8 cellular contexts compared by ENCODE assay signal in genomic region chr3:136196401-136197158, GRCh38. TPM values are rescaled to one million over a fixed set of nuclear protein-coding genes. Genes with fewer than 3 reads are reported as not detected.
DNase-seq lines count a peak whose midpoint lies in the region; ATAC-seq and TF ChIP-seq lines count a peak whose summit lies in the region.

No MANE protein-coding gene starts in this region.

- peak overlapping the region; percentile 95 for H3K27ac ChIP-seq in RWPE2 (ENCODE audit: poor library complexity, severe bottlenecking)

- H3K9me3 ChIP-seq in Loucy (ENCODE audit: insufficient read depth, low read depth, low read length) (no peaks in the 10 kb centered on the region), RWPE2 (ENCODE audit: severe bottlenecking) (peaks cover 2% of the 10 kb centered on the region)

- H3K27me3 Mint-ChIP-seq in natural killer cell treated with Interleukin-12 subunit alpha and Interleukin-12 subunit beta and Interleukin-15 and Interleukin-18, amount 100 ng/mL, for 72 hours, result no peaks in the 10 kb centered on the region

- H3K9me3 Mint-ChIP-seq in natural killer cell treated with Interleukin-12 subunit alpha and Interleukin-12 subunit beta and Interleukin-15 and Interleukin-18, amount 100 ng/mL, for 72 hours, result no peaks in the 10 kb centered on the region

- H2AFZ ChIP-seq in Loucy (ENCODE audit: low read length), result peak overlapping the region; percentile 56; the same call in 1 of the 2 replicates

- H3K27ac Mint-ChIP-seq in natural killer cell treated with Interleukin-12 subunit alpha and Interleukin-12 subunit beta and Interleukin-15 and Interleukin-18, amount 100 ng/mL, for 72 hours, result peak overlapping the region; percentile 95

- H3K4me1 ChIP-seq in Loucy (ENCODE audit: insufficient read depth, low read length, poor library complexity, severe bottlenecking) (peaks cover 23% of the 10 kb centered on the region), RWPE2 (ENCODE audit: insufficient read depth, poor library complexity, severe bottlenecking) (peaks cover 17% of the 10 kb centered on the region)

- H3K4me3 Mint-ChIP-seq in natural killer cell treated with Interleukin-12 subunit alpha and Interleukin-12 subunit beta and Interleukin-15 and Interleukin-18, amount 100 ng/mL, for 72 hours, result peak overlapping the region; percentile 96

- H4K20me1 ChIP-seq in Loucy (ENCODE audit: insufficient read depth, low read length, poor library complexity, severe bottlenecking), result peaks cover 38% of the 10 kb centered on the region

- peaks cover 40 to 59% of the 10 kb centered on the region in 2 donors for H3K4me1 Mint-ChIP-seq in natural killer cell treated with Interleukin-12 subunit alpha and Interleukin-12 subunit beta and Interleukin-15 and Interleukin-18, amount 100 ng/mL, for 72 hours (ENCODE audit: low read depth in 2 of 2)

- H3F3A ChIP-seq in Loucy (ENCODE audit: low read depth), result peaks cover 7% of the 10 kb centered on the region; the same call in 1 of the 2 replicates

- H3K79me2 ChIP-seq in Loucy (ENCODE audit: insufficient read depth, low read length), result peaks cover 55% of the 10 kb centered on the region

- H3K4me3 ChIP-seq in H7 (ENCODE audit: insufficient read depth, low read depth, low read length), result peak overlapping the region; percentile 93
- peak overlapping the region; percentile 86 for H3K4me3 ChIP-seq in Loucy (ENCODE audit: low read length, poor library complexity, severe bottlenecking)
- H3K4me3 ChIP-seq in RWPE2 (ENCODE audit: severe bottlenecking), result peak overlapping the region; percentile 89
- H3K4me3 ChIP-seq in fibroblast of pulmonary artery (replicated peaks; ENCODE audit: low read depth, low read length), result peak overlapping the region; percentile 99

- H3K36me3 ChIP-seq in H7 (replicated peaks; ENCODE audit: control insufficient read depth, insufficient read depth, low read length), result no peaks in the 10 kb centered on the region
- H3K36me3 ChIP-seq in Loucy (ENCODE audit: insufficient read depth, low read length), result no peaks in the 10 kb centered on the region
- peaks cover 5% of the 10 kb centered on the region; the same call in 1 of the 2 replicates for H3K36me3 ChIP-seq in RWPE2 (ENCODE audit: low read depth)

- peak overlapping the region; percentile 93 for H3K9ac ChIP-seq in Loucy (ENCODE audit: low read depth, low read length, poor library complexity, severe bottlenecking)

- no peaks in the 10 kb centered on the region for H3K27me3 ChIP-seq in H7 (ENCODE audit: control insufficient read depth, insufficient read depth, low read length)
- H3K27me3 ChIP-seq in Loucy (ENCODE audit: insufficient read depth, low read length, poor library complexity, severe bottlenecking), result peaks cover 5% of the 10 kb centered on the region
- no peaks in the 10 kb centered on the region for H3K27me3 ChIP-seq in RWPE2 (ENCODE audit: insufficient read depth, poor library complexity, severe bottlenecking)

- peaks cover 25% of the 10 kb centered on the region for H3K36me3 Mint-ChIP-seq in natural killer cell treated with Interleukin-12 subunit alpha and Interleukin-12 subunit beta and Interleukin-15 and Interleukin-18, amount 100 ng/mL, for 72 hours

- DNase-seq in ELR (ENCODE audit: low read depth) (peak; percentile 100), H7 (peak; percentile 97), RWPE2 (ENCODE audit: low spot score) (peak; percentile 99), fibroblast of pulmonary artery (ENCODE audit: low read depth) (peak; percentile 100)
- DNase-seq in activated effector memory CD4-positive, alpha-beta T cell treated with Interleukin-2 at 50 U/mL for 16 hours, result peak; percentile 96
- DNase-seq in natural killer cell treated with Interleukin-12 subunit alpha and Interleukin-12 subunit beta and Interleukin-15 and Interleukin-18, amount 100 ng/mL, for 72 hours (ENCODE audit: low spot score), result peak; percentile 100
- DNase-seq in stimulated activated naive CD4-positive, alpha-beta T cell treated with Interleukin-2 at 50 U/mL for 16 hours (lab: John Stamatoyannopoulos, UW), result peak; percentile 99

- peak overlapping the region; percentile 90 for H3K4me2 ChIP-seq in Loucy (ENCODE audit: low read depth, low read length, poor library complexity, severe bottlenecking)

- peak; percentile 70 for ATAC-seq in RWPE2 (ENCODE audit: low read depth)
- peak; percentile 86 to 91 for ATAC-seq in natural killer cell treated with Interleukin-12 subunit alpha and Interleukin-12 subunit beta and Interleukin-15 and Interleukin-18, amount 100 ng/mL, for 72 hours

- H3K9me2 ChIP-seq in Loucy (replicated peaks; ENCODE audit: low read depth, low read length), result no peaks in the 10 kb centered on the region

- no peak for TF ChIP-seq CTCF in Loucy (conservative IDR thresholded peaks at IDR 0.05; ENCODE audit: low read length)
- no peak for TF ChIP-seq CTCF in RWPE2 (IDR thresholded peaks at IDR 0.05; ENCODE audit: poor library complexity, severe bottlenecking)
- TF ChIP-seq CTCF in fibroblast of pulmonary artery (IDR thresholded peaks at IDR 0.05; ENCODE audit: low read length, missing control alignments), result no peak

RNA-seq across cellular contexts. Expression of gene MSL2, which starts 0.4 kb away (rescaled TPM):
- 10.7 and 16.3 TPM in 2 replicates for total RNA-seq in H7 (2014; rRNA removed; shearing (Covaris generic))
- 10 to 100 TPM; 48.7 to 57.6 TPM for total RNA-seq in natural killer cell treated with Interleukin-12 subunit alpha and Interleukin-12 subunit beta and Interleukin-15 and Interleukin-18, amount 100 ng/mL, for 72 hours

RNA-seq across cellular contexts. Expression of gene PCCB, which starts 53.6 kb away (rescaled TPM):
- total RNA-seq in H7 (2014; rRNA removed; shearing (Covaris generic)), result 98.0 and 117 TPM in 2 replicates
- 10 to 100 TPM; 40.4 to 45.0 TPM for total RNA-seq in natural killer cell treated with Interleukin-12 subunit alpha and Interleukin-12 subunit beta and Interleukin-15 and Interleukin-18, amount 100 ng/mL, for 72 hours

Comparison
In these comparisons a context has a peak if more than half of its experiments do, and no peak if none do; other contexts are left out.
1. Peak in every context shown above with its lines: DNase-seq, ATAC-seq, H3K4me3 ChIP-seq and H3K27ac ChIP-seq.